Comparison of ENCODE assay signal across 8 cellular contexts in the genomic region with DNA sequence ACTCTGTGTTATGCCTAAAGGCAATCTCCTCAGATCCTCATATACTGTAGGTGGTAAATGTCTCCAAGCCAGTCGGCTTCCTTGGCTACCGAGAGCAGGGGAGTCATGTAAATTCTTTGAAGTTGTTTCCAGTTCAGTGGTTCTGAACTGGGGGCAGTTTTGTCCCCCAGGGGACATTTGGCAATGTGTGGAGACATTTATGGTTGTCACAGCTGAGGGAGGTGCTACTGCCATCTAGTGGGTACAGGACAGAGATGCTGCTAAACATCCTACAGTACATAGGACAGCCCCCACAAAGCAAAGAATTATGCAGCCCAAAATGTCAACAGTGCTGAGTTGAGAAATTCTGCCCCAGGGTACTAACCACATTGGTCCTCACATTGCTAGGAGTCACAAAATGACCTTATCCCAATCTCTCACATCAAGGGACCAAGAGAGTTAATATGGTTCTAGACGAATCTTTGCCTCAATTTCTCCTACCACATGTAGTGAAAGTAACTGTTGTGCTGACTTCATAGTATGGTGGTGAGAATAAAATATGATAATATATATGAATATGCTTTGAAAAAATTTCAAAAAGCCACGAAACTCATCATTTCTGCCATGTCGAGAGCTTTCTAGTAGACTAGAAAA.
DNase-seq lines count a peak whose midpoint lies in the region; ATAC-seq and TF ChIP-seq lines count a peak whose summit lies in the region.

No MANE protein-coding gene starts in this region.

- H3K36me3 ChIP-seq in DND-41 (ENCODE audit: insufficient read depth, low read length) (no peaks in the 10 kb centered on the region), brain microvascular endothelial cell (replicated peaks) (no peaks in the 10 kb centered on the region), left lung (no peaks in the 10 kb centered on the region)

- ATAC-seq in DND-41 (ENCODE audit: insufficient read depth, low read depth) (peak; percentile 83), GM19043 (IDR thresholded peaks at IDR 0.05; ENCODE audit: low read depth, unreplicated experiment) (peak; percentile 94), HG03097 (IDR thresholded peaks at IDR 0.05; ENCODE audit: low FRiP score, unreplicated experiment) (peak; percentile 82), left lung (peak; percentile 86)

- in situ Hi-C loops in brain microvascular endothelial cell (cut with HindIII; ENCODE audit: low pct_ligation_motif_present, low sequenced_read_pairs): no loop called here

- intact Hi-C loops in left lung (cut with DNase I): no loop called here

- H3K27ac ChIP-seq in DND-41 (ENCODE audit: low read length) (no peak overlapping the region), brain microvascular endothelial cell (no peak overlapping the region), left lung (no peak overlapping the region)

- H3K4me2 ChIP-seq in DND-41 (ENCODE audit: insufficient read depth, low read length): no peak overlapping the region

- no peaks in the 10 kb centered on the region for H4K20me1 ChIP-seq in DND-41 (ENCODE audit: insufficient read depth, low read length)

- H3K27me3 ChIP-seq in DND-41 (ENCODE audit: insufficient read depth, low read length, poor library complexity) (no peaks in the 10 kb centered on the region), brain microvascular endothelial cell (replicated peaks) (no peaks in the 10 kb centered on the region), left lung (no peaks in the 10 kb centered on the region)

- H3K79me2 ChIP-seq in DND-41 (ENCODE audit: insufficient read depth, low read length): no peaks in the 10 kb centered on the region

- H3K9ac ChIP-seq in DND-41 (ENCODE audit: low read depth, low read length): no peak overlapping the region

- H3K4me3 ChIP-seq in DND-41 (ENCODE audit: low read depth in 1 of 2, low read length in 2 of 2) (no peak overlapping the region), brain microvascular endothelial cell (ENCODE audit: low read depth, low read length) (no peak overlapping the region), left lung (no peak overlapping the region)

- H3K4me1 ChIP-seq in DND-41 (ENCODE audit: insufficient read depth, low read length) (no peaks in the 10 kb centered on the region), left lung (no peaks in the 10 kb centered on the region)

- H3K9me3 ChIP-seq in DND-41 (ENCODE audit: insufficient read depth, low read length, severe bottlenecking) (no peaks in the 10 kb centered on the region), left lung (no peaks in the 10 kb centered on the region)

- TF ChIP-seq CTCF in DND-41 (IDR thresholded peaks at IDR 0.05; ENCODE audit: borderline replicate concordance, extremely low read depth, low read length, poor library complexity, severe bottlenecking) (peak; percentile 76), brain microvascular endothelial cell (IDR thresholded peaks at IDR 0.05; ENCODE audit: low read depth, low read length, missing control alignments) (peak; percentile 92), left lung (IDR thresholded peaks at IDR 0.05) (peak; percentile 56 to 65)

- DNase-seq in DND-41 (peak; percentile 26), NCI-H345 (lab: John Stamatoyannopoulos, UW) (peak; percentile 31), brain microvascular endothelial cell (peak; percentile 53), left lung (no peak), mesenteric fat pad (ENCODE audit: low spot score) (no peak), GM19240 (ENCODE audit: insufficient read length, low spot score) (no peak)

- no peak overlapping the region for H2AFZ ChIP-seq in DND-41 (ENCODE audit: low read depth, low read length)

Comparison
In these comparisons a context has a peak if more than half of its experiments do, and no peak if none do; other contexts are left out.
1. DNase-seq: peak in DND-41 (single experiment), NCI-H345 (single experiment) and brain microvascular endothelial cell (single experiment); none in left lung (0 of 2), mesenteric fat pad (single experiment) and GM19240 (single experiment).
2. Peak in every context shown above with its lines, with median percentiles within 50 percentile points of each other: ATAC-seq and CTCF ChIP-seq.